ENCODE assay signal across 21 cellular contexts in the genomic region with DNA sequence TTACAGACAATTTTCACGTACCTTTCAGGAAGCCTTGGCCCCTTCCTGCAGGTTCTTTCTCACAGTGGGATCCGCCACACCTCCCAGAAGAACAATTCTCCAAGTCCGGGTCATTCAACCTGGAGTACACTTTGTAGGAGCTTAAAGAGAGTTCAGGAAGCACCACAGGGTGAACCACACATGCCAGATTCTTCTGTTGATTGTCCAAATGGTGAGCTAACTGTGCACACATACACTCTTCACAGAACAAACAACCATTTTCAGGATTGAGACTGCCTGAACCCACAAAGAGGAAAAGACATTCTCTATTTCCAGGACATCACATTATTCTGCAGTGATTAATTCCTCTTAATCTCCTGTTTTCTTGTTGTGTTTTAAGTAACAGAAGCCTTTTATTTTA. TPM values are rescaled to one million over a fixed set of nuclear protein-coding genes. Genes with fewer than 3 reads are reported as not detected.
A peak's percentile ranks its signal among the peaks of the same experiment; 100 is the strongest.
DNase-seq lines count a peak whose midpoint lies in the region; FAIRE-seq and TF ChIP-seq lines count a peak whose summit lies in the region.
"Had no signal": no experiment of that assay in that cellular context is flagged by ENCODE, and none has a peak within 500 bp of the region (broad histone marks: within the 10 kb centered on the region; RNA-seq: fewer than 3 reads in every experiment).

No MANE protein-coding gene starts in this region.

- H4K91ac ChIP-seq in H1 (replicated peaks; ENCODE audit: insufficient read length, low read length), result no peak overlapping the region

- no peak for TF ChIP-seq POLR2A in H1 (IDR thresholded peaks at IDR 0.05; ENCODE audit: control extremely low read depth in 1 of 2, low read depth in 2 of 2, low read length in 2 of 2)

- no peak overlapping the region for H4K5ac ChIP-seq in H1 (ENCODE audit: insufficient read length, low read depth, low read length)

- H3K9me3 ChIP-seq in H1 (ENCODE audit: insufficient read depth in 2 of 2, low read depth in 1 of 2, low read length in 1 of 2), result no peaks in the 10 kb centered on the region
- H3K9me3 ChIP-seq: A549, Peyer's patch had no signal

- no peaks in the 10 kb centered on the region for H3K4me1 ChIP-seq in H1 (replicated peaks in 1 of 4; ENCODE audit: control insufficient read depth in 3 of 4, insufficient read depth in 4 of 4, low read length in 3 of 4)
- H3K4me1 ChIP-seq: BLaER1, Peyer's patch had no signal

- no peak overlapping the region for H3K27ac ChIP-seq in H1 (ENCODE audit: low read depth, low read length)
- H3K27ac ChIP-seq: A549, BLaER1, Peyer's patch had no signal

- no peaks in the 10 kb centered on the region for H4K20me1 ChIP-seq in H1 (replicated peaks in 1 of 2; ENCODE audit: control insufficient read depth in 1 of 2, insufficient read depth in 2 of 2, low read length in 2 of 2)
- H4K20me1 ChIP-seq: BLaER1 had no signal

- no peak overlapping the region for H3K4ac ChIP-seq in H1 (replicated peaks; ENCODE audit: insufficient read length, low read depth, low read length)

- H3K27me3 ChIP-seq in H1 (replicated peaks in 1 of 4; ENCODE audit: control insufficient read depth in 3 of 4, extremely low read depth in 1 of 4, insufficient read depth in 3 of 4, low read length in 3 of 4), result no peaks in the 10 kb centered on the region
- H3K27me3 ChIP-seq: BLaER1, Peyer's patch had no signal

- no peak overlapping the region for H3K18ac ChIP-seq in H1 (ENCODE audit: extremely low read depth, low read length)

- H2BK12ac ChIP-seq in H1 (ENCODE audit: low read depth, low read length), result no peak overlapping the region

- FAIRE-seq in H1 (lab: Jason Lieb, UNC), result no peak
- FAIRE-seq: A549, G401.6 had no signal

- no peak overlapping the region for H2AK5ac ChIP-seq in H1 (ENCODE audit: low read depth, low read length)

- no peaks in the 10 kb centered on the region for H3K36me3 ChIP-seq in H1 (ENCODE audit: control insufficient read depth in 2 of 4, insufficient read depth in 4 of 4, low read length in 3 of 4)
- H3K36me3 ChIP-seq: BLaER1, Peyer's patch had no signal

- no peak overlapping the region for H2BK120ac ChIP-seq in H1 (replicated peaks; ENCODE audit: low read depth, low read length)

- peak overlapping the region; percentile 51; the same call in 1 of the 2 replicates for H4K8ac ChIP-seq in H1 (ENCODE audit: extremely low read depth, insufficient read depth, low read length)

- DNase-seq in NCI-H510A treated with DMSO at 0.1 percent for 48 hours (lab: John Stamatoyannopoulos, UW) (peak; percentile 27), NCI-H510A (lab: John Stamatoyannopoulos, UW) (no peak), DMS79 treated with DMSO at 0.1 percent for 48 hours (lab: John Stamatoyannopoulos, UW) (peak; percentile 16), NCI-H2081 treated with DMSO at 0.1 percent for 48 hours (lab: John Stamatoyannopoulos, UW) (peak; percentile 40), H1 (ENCODE audit: low read depth in 1 of 2, low spot score in 2 of 2) (no peak), iPS-NIHi7 (ENCODE audit: extremely low spot score) (no peak), GM19238 (ENCODE audit: insufficient read length, low spot score) (no peak)
- DNase-seq: Calu3; CD8-positive, alpha-beta T cell; GOT3; KG1; NCI-H1694; NCI-H2171; NCI-H524; NK-92 treated with Interleukin-12 subunit alpha and Interleukin-12 subunit beta, amount 100 ng/mL, for 24 hours; Peyer's patch; SW 1271; T-helper 2 cell had no signal

- WGBS in H1 (ENCODE audit: extremely low coverage in 1 of 2, insufficient coverage in 1 of 2, insufficient read length in 1 of 2, insufficient replicate concordance in 2 of 2, low coverage in 1 of 2, low lambda C conversion rate in 2 of 2, missing lambda C conversion rate in 1 of 2), 2 experiments, result 84% methylated on average over 3 of the region's 3 CpGs; no CpG with 5 or more reads in 1 of the 2 experiments

- no peak overlapping the region for H3K56ac ChIP-seq in H1 (replicated peaks; ENCODE audit: insufficient read length, low read depth, low read length)

- H3K23me2 ChIP-seq in H1 (ENCODE audit: low read depth, low read length), result no peaks in the 10 kb centered on the region; the same call in 1 of the 2 replicates

- TF ChIP-seq EP300 in H1 (IDR thresholded peaks at IDR 0.05; ENCODE audit: borderline replicate concordance in 1 of 2, low read depth in 2 of 2, low read length in 2 of 2), result no peak

- no peak overlapping the region for H3K4me3 ChIP-seq in H1 (ENCODE audit: extremely low read depth in 1 of 4, insufficient read depth in 2 of 4, low read depth in 3 of 4, low read length in 4 of 4)
- H3K4me3 ChIP-seq: A549, BLaER1, Peyer's patch had no signal

- no peak overlapping the region for H2BK20ac ChIP-seq in H1 (ENCODE audit: low read length)

- no peak overlapping the region for H3K14ac ChIP-seq in H1 (ENCODE audit: insufficient read length)

- no peak overlapping the region for H2BK15ac ChIP-seq in H1 (ENCODE audit: low read length)

- CTCF ChIA-PET in H1 (lab: Charles Lee; ENCODE audit: partially characterized antibody), result interaction anchor here (7.1 kb wide), 1 partner anchor 16 kb away, joined by 52 read pairs; no protein-coding TSS in a partner anchor

- no peak overlapping the region for H2AFZ ChIP-seq in H1 (ENCODE audit: low read length)

- no peak overlapping the region for H3K9ac ChIP-seq in H1 (replicated peaks in 1 of 4; ENCODE audit: extremely low read depth in 1 of 4, low read depth in 3 of 4, low read length in 3 of 4)
- H3K9ac ChIP-seq: BLaER1 had no signal

- TF ChIP-seq RAD21 in H1 (IDR thresholded peaks at IDR 0.05 in 1 of 2, conservative IDR thresholded peaks at IDR 0.05 in 1 of 2; ENCODE audit: low read depth in 2 of 2, low read length in 2 of 2), result no peak

- POLR2A ChIA-PET in H1 (lab: Charles Lee; ENCODE audit: partially characterized antibody), result no interaction called here

- H2BK5ac ChIP-seq in H1 (ENCODE audit: low read depth, low read length), result no peak overlapping the region

- TF ChIP-seq CTCF in H1 (IDR thresholded peaks at IDR 0.05; ENCODE audit: control extremely low read depth in 1 of 3, insufficient read depth in 1 of 3, low read depth in 1 of 3, low read length in 3 of 3), result no peak

- H3K23ac ChIP-seq in H1 (ENCODE audit: insufficient read length), result no peak overlapping the region

- no peaks in the 10 kb centered on the region for H3K79me1 ChIP-seq in H1 (ENCODE audit: low read depth, low read length)

- no peaks in the 10 kb centered on the region for H3K79me2 ChIP-seq in H1 (ENCODE audit: control insufficient read depth in 1 of 2, insufficient read depth in 2 of 2, low read length in 2 of 2)

- H3K4me2 ChIP-seq in H1 (ENCODE audit: insufficient read depth in 1 of 2, low read depth in 2 of 2, low read length in 2 of 2), result no peak overlapping the region
- H3K4me2 ChIP-seq: A549, BLaER1 had no signal

TF ChIP-seq in H1, 55 proteins besides CTCF, POLR2A, EP300 and RAD21:
- no peak for TF ChIP-seq ZNF274 (IDR thresholded peaks at IDR 0.05; ENCODE audit: borderline replicate concordance, extremely low read depth, low read length)
- TF ChIP-seq RNF2 (IDR thresholded peaks at IDR 0.05; ENCODE audit: borderline replicate concordance, low read depth, low read length, missing control alignments, poor library complexity, severe bottlenecking), result no peak
- no peak for TF ChIP-seq TBP (IDR thresholded peaks at IDR 0.05; ENCODE audit: low read depth, low read length)
- no peak for TF ChIP-seq YY1 (IDR thresholded peaks at IDR 0.05; ENCODE audit: low read depth, low read length)
- no peak for TF ChIP-seq KDM4A (IDR thresholded peaks at IDR 0.05; ENCODE audit: low read depth, low read length, severe bottlenecking)

RNA-seq across cellular contexts. Expression of gene SCGN, which starts 51.0 kb away (rescaled TPM):
- not detected in 2 replicates for total RNA-seq in H1 (2021; fragmentation: NEBNext Ultra II Directional; extraction: Animal tissue kit (Norgen Biotek cat#: 25700))
- not detected in 2 replicates for polyA plus RNA-seq in H1 (2011; rRNA removed)
- not detected for polyA plus RNA-seq in H1 (2011; cell fraction: cytosol; rRNA removed)
- not detected for polyA plus RNA-seq in H1 (2011; cell fraction: nucleus; rRNA removed)
- not detected in 4 replicates for polyA plus RNA-seq in H1 (2012, experiment 1 of 2)
- not detected for polyA plus RNA-seq in H1 (2012, experiment 2 of 2)
- not detected for polyA plus RNA-seq in H1 (2013, experiment 1 of 2)
- polyA plus RNA-seq in H1 (2013, experiment 2 of 2), result not detected
- polyA minus RNA-seq in H1 (2011; rRNA and poly(A)+ RNA removed), result not detected in 2 replicates
- not detected for polyA minus RNA-seq in H1 (2011; cell fraction: cytosol; rRNA and poly(A)+ RNA removed)
- polyA minus RNA-seq in H1 (2011; cell fraction: nucleus; rRNA and poly(A)+ RNA removed), result not detected
- total RNA-seq: CD8-positive, alpha-beta T cell had no signal

RNA-seq across cellular contexts. Expression of gene SLC17A4, which starts 51.5 kb away (rescaled TPM):
- not detected in 2 replicates for total RNA-seq in H1 (2021; fragmentation: NEBNext Ultra II Directional; extraction: Animal tissue kit (Norgen Biotek cat#: 25700))
- not detected in 2 replicates for polyA plus RNA-seq in H1 (2011; rRNA removed)
- not detected for polyA plus RNA-seq in H1 (2011; cell fraction: cytosol; rRNA removed)
- not detected for polyA plus RNA-seq in H1 (2011; cell fraction: nucleus; rRNA removed)
- polyA plus RNA-seq in H1 (2012, experiment 1 of 2), result not detected in 4 replicates
- not detected for polyA plus RNA-seq in H1 (2012, experiment 2 of 2)
- not detected for polyA plus RNA-seq in H1 (2013, experiment 1 of 2)
- not detected for polyA plus RNA-seq in H1 (2013, experiment 2 of 2)
- polyA minus RNA-seq in H1 (2011; rRNA and poly(A)+ RNA removed), result not detected in 2 replicates
- polyA minus RNA-seq in H1 (2011; cell fraction: cytosol; rRNA and poly(A)+ RNA removed), result not detected
- not detected for polyA minus RNA-seq in H1 (2011; cell fraction: nucleus; rRNA and poly(A)+ RNA removed)
- total RNA-seq: CD8-positive, alpha-beta T cell had no signal

Comparison
In these comparisons a context has a peak if more than half of its experiments do, and no peak if none do; other contexts are left out.
1. DNase-seq: peak in NCI-H510A treated with DMSO at 0.1 percent for 48 hours (single experiment), DMS79 treated with DMSO at 0.1 percent for 48 hours (single experiment) and NCI-H2081 treated with DMSO at 0.1 percent for 48 hours (single experiment); none in NCI-H510A (single experiment), H1 (0 of 2), iPS-NIHi7 (single experiment) and GM19238 (single experiment).